ENCODE assay signal across 8 cellular contexts in the genomic region with DNA sequence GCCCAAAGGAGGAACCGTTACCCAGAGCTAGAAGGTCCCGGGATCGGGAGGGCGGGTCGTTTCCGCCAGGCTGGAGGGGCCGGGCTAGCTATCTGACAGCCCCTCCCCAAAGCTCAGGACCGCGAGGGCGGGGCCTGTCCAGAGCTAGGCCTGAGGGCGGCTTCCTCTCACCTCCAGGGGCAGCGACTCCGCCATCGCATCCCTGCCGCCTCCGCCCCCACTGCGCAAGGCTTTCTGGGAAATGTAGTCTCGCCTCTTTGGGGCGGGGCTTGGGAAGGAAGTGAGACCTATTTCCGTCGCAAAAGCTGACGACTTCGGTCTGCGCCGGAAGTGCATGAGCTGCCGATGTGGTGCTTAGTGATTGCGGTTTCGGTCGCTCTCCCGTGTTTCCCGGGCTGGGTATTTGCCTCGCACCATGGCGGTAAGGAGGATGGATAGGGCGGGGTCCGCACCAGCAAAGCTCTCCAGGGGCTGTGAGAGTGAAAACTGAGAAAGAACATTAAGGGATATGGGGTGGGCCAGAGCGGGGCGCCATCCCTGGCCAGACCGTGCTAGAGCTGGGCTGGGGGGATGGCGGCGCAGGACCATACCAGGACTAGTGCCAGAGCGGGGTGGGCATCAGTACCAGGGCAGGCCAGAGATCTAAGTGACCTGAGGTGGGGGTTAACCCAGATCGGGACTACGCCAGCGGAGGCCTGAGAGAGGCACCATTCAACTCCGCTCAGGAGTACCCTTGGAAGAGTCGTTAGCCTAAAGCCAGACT. TPM values are rescaled to one million over a fixed set of nuclear protein-coding genes. Genes with fewer than 3 reads are reported as not detected.
DNase-seq lines count a peak whose midpoint lies in the region; ATAC-seq and TF ChIP-seq lines count a peak whose summit lies in the region.

Gene TMEM208, plus strand, starts transcription at position 327 of the 763 bp plus-strand sequence. Its CDS starts 89 bp downstream, at position 416.

- H3K9me3 ChIP-seq in MG63: no peaks in the 10 kb centered on the region

- peaks cover 22% of the 10 kb centered on the region for H3K36me3 Mint-ChIP-seq in nephron progenitor cell (ENCODE audit: low read depth)

- H3K4me3 Mint-ChIP-seq in nephron progenitor cell: peak within 1 kb of the TSS; percentile 100
- H3K4me3 Mint-ChIP-seq in stimulated activated naive CD8-positive, alpha-beta T cell treated with anti-CD3 and anti-CD28 coated beads, Interleukin-15, amount 100 ng/mL, for 72 hours: peak within 1 kb of the TSS; percentile 98 to 100

- peaks cover 28% of the 10 kb centered on the region for H3K36me3 ChIP-seq in H7 (replicated peaks; ENCODE audit: control insufficient read depth, insufficient read depth, low read length)
- peaks cover 19% of the 10 kb centered on the region for H3K36me3 ChIP-seq in MG63

- H3K4me1 Mint-ChIP-seq in nephron progenitor cell: peaks cover 28% of the 10 kb centered on the region
- H3K4me1 Mint-ChIP-seq in stimulated activated naive CD8-positive, alpha-beta T cell treated with anti-CD3 and anti-CD28 coated beads, Interleukin-15, amount 100 ng/mL, for 72 hours: peaks cover 56% of the 10 kb centered on the region

- peak; percentile 100 for DNase-seq in ELR (ENCODE audit: low read depth)
- DNase-seq in H7: peak; percentile 100
- peak; percentile 95 for DNase-seq in MG63
- DNase-seq in SHP77 treated with DMSO at 0.1 percent for 48 hours (lab: John Stamatoyannopoulos, UW): peak; percentile 94
- DNase-seq in activated effector memory CD4-positive, alpha-beta T cell treated with anti-CD3 and anti-CD28 coated beads, Interleukin-2, amount 50 U/mL, for 16 hours: peak; percentile 99
- peak; percentile 96 for DNase-seq in fibroblast of the conjunctiva (ENCODE audit: low read depth)
- DNase-seq in nephron progenitor cell: peak; percentile 99
- peak; percentile 98 to 99 for DNase-seq in stimulated activated naive CD8-positive, alpha-beta T cell treated with anti-CD3 and anti-CD28 coated beads, Interleukin-15, amount 100 ng/mL, for 72 hours

- no peaks in the 10 kb centered on the region for H3K9me3 Mint-ChIP-seq in nephron progenitor cell
- H3K9me3 Mint-ChIP-seq in stimulated activated naive CD8-positive, alpha-beta T cell treated with anti-CD3 and anti-CD28 coated beads, Interleukin-15, amount 100 ng/mL, for 72 hours: no peaks in the 10 kb centered on the region

- peak within 1 kb of the TSS; percentile 97 for H3K27ac Mint-ChIP-seq in nephron progenitor cell
- peak within 1 kb of the TSS; percentile 96 to 98 for H3K27ac Mint-ChIP-seq in stimulated activated naive CD8-positive, alpha-beta T cell treated with anti-CD3 and anti-CD28 coated beads, Interleukin-15, amount 100 ng/mL, for 72 hours

- H3K4me3 ChIP-seq in H7 (ENCODE audit: insufficient read depth, low read depth, low read length) (peak within 1 kb of the TSS; percentile 87), MG63 (peak within 1 kb of the TSS; percentile 95)

- no peak for TF ChIP-seq CTCF in nephron progenitor cell (IDR thresholded peaks at IDR 0.05)

- ATAC-seq in stimulated activated naive CD8-positive, alpha-beta T cell treated with anti-CD3 and anti-CD28 coated beads, Interleukin-15, amount 100 ng/mL, for 72 hours: peak; percentile 95

- H3K27me3 ChIP-seq in H7 (ENCODE audit: control insufficient read depth, insufficient read depth, low read length) (no peaks in the 10 kb centered on the region), MG63 (no peaks in the 10 kb centered on the region)

- H3K27me3 Mint-ChIP-seq in nephron progenitor cell (ENCODE audit: low read depth, poor library complexity): peaks cover 14% of the 10 kb centered on the region
- no peaks in the 10 kb centered on the region for H3K27me3 Mint-ChIP-seq in stimulated activated naive CD8-positive, alpha-beta T cell treated with anti-CD3 and anti-CD28 coated beads, Interleukin-15, amount 100 ng/mL, for 72 hours

RNA-seq across cellular contexts. Expression of gene TMEM208, which starts in this region (rescaled TPM):
- 19.3 and 27.3 TPM in 2 replicates for total RNA-seq in H7 (2014; rRNA removed; shearing (Covaris generic))
- total RNA-seq in MG63 (2014; rRNA removed; shearing (Covaris generic); ENCODE audit: low replicate concordance): 27.1 and 33.2 TPM in 2 replicates

Comparison
In these comparisons a context has a peak if more than half of its experiments do, and no peak if none do; other contexts are left out.
1. Peak in every context shown above with its lines: DNase-seq, ATAC-seq and H3K4me3 ChIP-seq.